8 cellular contexts compared by ENCODE assay signal in genomic region chr7:54664235-54665228, GRCh38.
A peak's percentile ranks its signal among the peaks of the same experiment; 100 is the strongest.
DNase-seq lines count a peak whose midpoint lies in the region; ATAC-seq and TF ChIP-seq lines count a peak whose summit lies in the region.

No MANE protein-coding gene starts in this region.

- H3K27ac ChIP-seq in RWPE2 (ENCODE audit: poor library complexity, severe bottlenecking): no peak overlapping the region
- no peak overlapping the region for H3K27ac ChIP-seq in vagina

- no peaks in the 10 kb centered on the region for H3K36me3 ChIP-seq in RWPE2 (ENCODE audit: low read depth)
- no peaks in the 10 kb centered on the region for H3K36me3 ChIP-seq in vagina

- peak; percentile 85 for DNase-seq in DMS53 (lab: John Stamatoyannopoulos, UW)
- peak; percentile 73 for DNase-seq in RWPE2 (ENCODE audit: low spot score)
- peak; percentile 18 for DNase-seq in epidermal melanocyte (ENCODE audit: insufficient read length, low spot score)
- peak; percentile 72 for DNase-seq in mucosa of gallbladder (ENCODE audit: low spot score)
- DNase-seq in vagina (ENCODE audit: extremely low spot score in 2 of 2): no peak
- no peak for DNase-seq in OCI-M2 (lab: John Stamatoyannopoulos, UW; ENCODE audit: unreplicated experiment)

- peak; percentile 78 for TF ChIP-seq CTCF in RWPE2 (IDR thresholded peaks at IDR 0.05; ENCODE audit: poor library complexity, severe bottlenecking)
- no peak for TF ChIP-seq CTCF in vagina (IDR thresholded peaks at IDR 0.05)

- no peak for TF ChIP-seq POLR2A in vagina (IDR thresholded peaks at IDR 0.05)

- ATAC-seq in GM19351 (IDR thresholded peaks at IDR 0.05; ENCODE audit: unreplicated experiment): peak; percentile 76
- ATAC-seq in HG03565 (IDR thresholded peaks at IDR 0.05; ENCODE audit: unreplicated experiment): peak; percentile 86
- ATAC-seq in RWPE2 (ENCODE audit: low read depth): peak; percentile 97

- H3K4me3 ChIP-seq in RWPE2 (ENCODE audit: severe bottlenecking) (peak overlapping the region; percentile 4), vagina (peak overlapping the region; percentile 22 to 42)

- H3K4me1 ChIP-seq in RWPE2 (ENCODE audit: insufficient read depth, poor library complexity, severe bottlenecking) (no peaks in the 10 kb centered on the region), vagina (peaks cover 10% of the 10 kb centered on the region)

- intact Hi-C loops in vagina (cut with DNase I): no loop called here

- H3K27me3 ChIP-seq in RWPE2 (ENCODE audit: insufficient read depth, poor library complexity, severe bottlenecking): peaks cover 58% of the 10 kb centered on the region
- H3K27me3 ChIP-seq in vagina: no peaks in the 10 kb centered on the region

- H3K9me3 ChIP-seq in RWPE2 (ENCODE audit: severe bottlenecking) (no peaks in the 10 kb centered on the region), vagina (no peaks in the 10 kb centered on the region)

Comparison
In these comparisons a context has a peak if more than half of its experiments do, and no peak if none do; other contexts are left out.
1. DNase-seq: peak in DMS53 (single experiment), RWPE2 (single experiment), epidermal melanocyte (single experiment) and mucosa of gallbladder (single experiment); none in vagina (0 of 2) and OCI-M2 (single experiment).
2. Peak in every context shown above with its lines, with median percentiles within 50 percentile points of each other: ATAC-seq.